10 cellular contexts compared by ENCODE assay signal in genomic region chr11:13333456-13333957, GRCh38. TPM values are rescaled to one million over a fixed set of nuclear protein-coding genes. Genes with fewer than 3 reads are reported as not detected.
DNase-seq lines count a peak whose midpoint lies in the region; ATAC-seq and TF ChIP-seq lines count a peak whose summit lies in the region.
"Had no signal": no experiment of that assay in that cellular context is flagged by ENCODE, and none has a peak within 500 bp of the region (broad histone marks: within the 10 kb centered on the region; RNA-seq: fewer than 3 reads in every experiment).

No MANE protein-coding gene starts in this region.

- no peaks in the 10 kb centered on the region for H3K27me3 Mint-ChIP-seq in T-cell
- H3K27me3 Mint-ChIP-seq in osteocyte (ENCODE audit: unreplicated experiment) = no peaks in the 10 kb centered on the region

- ATAC-seq in HG02970 (IDR thresholded peaks at IDR 0.05; ENCODE audit: low FRiP score, unreplicated experiment) (peak; percentile 58), T-cell (replicated peaks in 1 of 4) (peak in 1 of 4 experiments; percentile 28), right lobe of liver (peak; percentile 60 to 67 (median 62)), GM21717 (IDR thresholded peaks at IDR 0.05; ENCODE audit: unreplicated experiment) (no peak)

- H3K36me3 ChIP-seq in right lobe of liver = no peaks in the 10 kb centered on the region
- H3K36me3 ChIP-seq in adrenal gland (replicated peaks in 1 of 2) = no peaks in the 10 kb centered on the region

- H3K27ac Mint-ChIP-seq in T-cell (peak overlapping the region; percentile 80 to 84), osteocyte (ENCODE audit: unreplicated experiment) (no peak overlapping the region)

- no peaks in the 10 kb centered on the region for H3K27me3 ChIP-seq in right lobe of liver
- no peaks in the 10 kb centered on the region for H3K27me3 ChIP-seq in adrenal gland

- H3K9me3 Mint-ChIP-seq in T-cell (no peaks in the 10 kb centered on the region), osteocyte (ENCODE audit: unreplicated experiment) (no peaks in the 10 kb centered on the region)

- H3K27ac ChIP-seq in right lobe of liver (peak overlapping the region in 1 of 3 donors; percentile 51), adrenal gland (peak overlapping the region in 1 of 5 donors; percentile 8)

- TF ChIP-seq CTCF in right lobe of liver (IDR thresholded peaks at IDR 0.05) (no peak), adrenal gland (IDR thresholded peaks at IDR 0.05) (no peak), osteocyte (IDR thresholded peaks at IDR 0.05) (no peak)

- H3K4me3 ChIP-seq in right lobe of liver (peak overlapping the region in 1 of 3 donors; percentile 10), adrenal gland (no peak overlapping the region)

- H3K36me3 Mint-ChIP-seq in T-cell = peaks cover 12% of the 10 kb centered on the region
- peaks cover 2% of the 10 kb centered on the region for H3K36me3 Mint-ChIP-seq in osteocyte (ENCODE audit: unreplicated experiment)

- peak overlapping the region in 1 of 3 donors; percentile 48 for H3K4me3 Mint-ChIP-seq in T-cell
- H3K4me3 Mint-ChIP-seq in osteocyte (ENCODE audit: unreplicated experiment) = no peak overlapping the region

- H3K9me3 ChIP-seq in right lobe of liver (no peaks in the 10 kb centered on the region), adrenal gland (replicated peaks in 1 of 3) (no peaks in the 10 kb centered on the region)

- H3K4me1 Mint-ChIP-seq in T-cell = peaks cover 81 to 88% (median 81%) of the 10 kb centered on the region in 3 donors
- peaks cover 27% of the 10 kb centered on the region for H3K4me1 Mint-ChIP-seq in osteocyte (ENCODE audit: unreplicated experiment)

- intact Hi-C loops in right lobe of liver (cut with DNase I) = loop anchor here in 1 of 2 donors (10.0 kb wide), 1 partner anchor 49 kb away; no protein-coding TSS in a partner anchor
- intact Hi-C loops in adrenal gland (cut with DNase I) = loop anchor here in 1 of 2 donors (5.0 kb wide), 1 partner anchor 51 kb away; no protein-coding TSS in a partner anchor

- H3K4me1 ChIP-seq in right lobe of liver = peaks cover 0 to 90% (median 35%) of the 10 kb centered on the region in 4 donors
- peaks cover 34 to 46% of the 10 kb centered on the region in 2 donors for H3K4me1 ChIP-seq in adrenal gland (replicated peaks in 1 of 2)

- CTCF ChIA-PET in T-cell (lab: Charles Lee) = interaction anchor here (0.6 to 1.4 kb wide), 8 partner anchors 20 to 1575 kb away, joined by 3 to 9 read pairs (median 3); no protein-coding TSS in a partner anchor

- 10% methylated on average over 3 of the region's 7 CpGs for WGBS in right lobe of liver (ENCODE audit: insufficient coverage, low coverage, low lambda C conversion rate, missing lambda C conversion rate)
- 28 to 41% (median 36%) methylated on average over 6 to 7 of the region's 7 CpGs for WGBS in adrenal gland, 4 donors

- TF ChIP-seq POLR2A in right lobe of liver (IDR thresholded peaks at IDR 0.05) = no peak
- TF ChIP-seq POLR2A in adrenal gland (IDR thresholded peaks at IDR 0.05) = no peak

- DNase-seq in Daoy (ENCODE audit: low read depth) (peak; percentile 84), T-cell (no peak), right lobe of liver (peak in 2 of 3 donors; percentile 41 to 84), adrenal gland (no peak), osteocyte (ENCODE audit: extremely low spot score, unreplicated experiment) (no peak)
- no peak for DNase-seq in stimulated activated CD4-positive, alpha-beta T cell treated with anti-CD3 and anti-CD28 coated beads, Interleukin-4, amount 100 ng/mL, for 4 hours
- DNase-seq: activated CD8-positive, alpha-beta memory T cell treated with anti-CD3 and anti-CD28 coated beads, Interleukin-2, amount 50 U/mL, for 48 hours; NCI-H774 had no signal

- POLR2A ChIA-PET in T-cell (lab: Charles Lee) = interaction anchor here in 1 of 2 donors (0.7 kb wide), 1 partner anchor 1769 kb away, joined by 9 read pairs; no protein-coding TSS in a partner anchor

RNA-seq across cellular contexts. Expression of gene BMAL1, which starts 55.9 kb away (rescaled TPM):
- 20.1 and 29.8 TPM in 2 replicates for total RNA-seq in Daoy (2014; rRNA removed; shearing (Covaris generic))
- 10 to 100 TPM; 67.9 to 99.2 (median 72.1) TPM for total RNA-seq in T-cell
- total RNA-seq in right lobe of liver = 10 to 100 TPM in 5 of 6 experiments, 1 to 10 TPM in 1; 9.9 to 38.0 (median 12.9) TPM
- total RNA-seq in adrenal gland = 10 to 100 TPM; 17.2 to 80.3 (median 36.9) TPM
- 10 to 100 TPM; 13.9 to 66.5 (median 27.8) TPM for polyA plus RNA-seq in adrenal gland
- 23.0 and 25.3 TPM in 2 replicates for total RNA-seq in osteocyte

Comparison
In these comparisons a context has a peak if more than half of its experiments do, and no peak if none do; other contexts are left out.
1. DNase-seq: peak in Daoy (single experiment) and right lobe of liver (2 of 3); none in T-cell (0 of 34), stimulated activated CD4-positive, alpha-beta T cell treated with anti-CD3 and anti-CD28 coated beads, Interleukin-4, amount 100 ng/mL, for 4 hours (0 of 2), adrenal gland (0 of 7) and osteocyte (single experiment).